ENCODE assay signal across 20 cellular contexts in genomic region chr20:25340380-25340779, GRCh38.
A peak's percentile ranks its signal among the peaks of the same experiment; 100 is the strongest.
DNase-seq lines count a peak whose midpoint lies in the region; ATAC-seq and TF ChIP-seq lines count a peak whose summit lies in the region.
"Had no signal": no experiment of that assay in that cellular context is flagged by ENCODE, and none has a peak within 500 bp of the region (broad histone marks: within the 10 kb centered on the region; RNA-seq: fewer than 3 reads in every experiment).

No MANE protein-coding gene starts in this region.

- TF ChIP-seq CTCF in GM13976 (IDR thresholded peaks at IDR 0.05; ENCODE audit: borderline replicate concordance, control extremely low read depth, extremely low read depth, insufficient read depth, missing control alignments) (no peak), VCaP (conservative IDR thresholded peaks at IDR 0.05) (no peak)

- peaks cover 31% of the 10 kb centered on the region for H3K4me1 Mint-ChIP-seq in stimulated activated effector memory CD8-positive, alpha-beta T cell treated with anti-CD3 and anti-CD28 coated beads, Interleukin-12 subunit alpha, Interleukin-12 subunit beta, amount 100 ng/mL, for 72 hours

- ATAC-seq in stimulated activated effector memory CD8-positive, alpha-beta T cell treated with anti-CD3 and anti-CD28 coated beads, Interleukin-12 subunit alpha, Interleukin-12 subunit beta, amount 100 ng/mL, for 72 hours, result no peak
- ATAC-seq: GM12878, Panc1, T-cell had no signal

- peak overlapping the region; percentile 86 for H3K27ac ChIP-seq in VCaP

- no peak overlapping the region for H3K4me3 Mint-ChIP-seq in stimulated activated effector memory CD8-positive, alpha-beta T cell treated with anti-CD3 and anti-CD28 coated beads, Interleukin-12 subunit alpha, Interleukin-12 subunit beta, amount 100 ng/mL, for 72 hours
- H3K4me3 Mint-ChIP-seq: CD4-positive, alpha-beta memory T cell; T-cell had no signal

- no peaks in the 10 kb centered on the region for H3K36me3 Mint-ChIP-seq in stimulated activated effector memory CD8-positive, alpha-beta T cell treated with anti-CD3 and anti-CD28 coated beads, Interleukin-12 subunit alpha, Interleukin-12 subunit beta, amount 100 ng/mL, for 72 hours

- H3K27ac Mint-ChIP-seq in stimulated activated effector memory CD8-positive, alpha-beta T cell treated with anti-CD3 and anti-CD28 coated beads, Interleukin-12 subunit alpha, Interleukin-12 subunit beta, amount 100 ng/mL, for 72 hours, result peak overlapping the region; percentile 34
- H3K27ac Mint-ChIP-seq: T-cell had no signal

- in situ Hi-C loops in GM13976 (cut with MboI; ENCODE audit: low sequenced_read_pairs, unreplicated experiment), result no loop called here

- no peaks in the 10 kb centered on the region for H3K9me3 Mint-ChIP-seq in stimulated activated effector memory CD8-positive, alpha-beta T cell treated with anti-CD3 and anti-CD28 coated beads, Interleukin-12 subunit alpha, Interleukin-12 subunit beta, amount 100 ng/mL, for 72 hours

- DNase-seq in GM13976 (ENCODE audit: low spot score), result peak; percentile 4
- peak; percentile 49 for DNase-seq in NCI-H146 (lab: John Stamatoyannopoulos, UW)
- no peak for DNase-seq in stimulated activated effector memory CD8-positive, alpha-beta T cell treated with anti-CD3 and anti-CD28 coated beads, Interleukin-12 subunit alpha, Interleukin-12 subunit beta, amount 100 ng/mL, for 72 hours (ENCODE audit: low spot score in 2 of 2)
- DNase-seq in NCI-H128 (lab: John Stamatoyannopoulos, UW; ENCODE audit: unreplicated experiment), result no peak
- no peak for DNase-seq in NCI-H2081 treated with DMSO at 0.1 percent for 48 hours (lab: John Stamatoyannopoulos, UW)
- DNase-seq in DMS153 (lab: John Stamatoyannopoulos, UW), result no peak
- DNase-seq: BE2C; CD4-positive, alpha-beta memory T cell; DND-41; GDM1; MV-4-11; NCI-H1694; NCI-H446 treated with DMSO at 0.1 percent for 48 hours; NCI-H82; SHP77; SK-N-SH; T-cell had no signal

Comparison
In these comparisons a context has a peak if more than half of its experiments do, and no peak if none do; other contexts are left out.
1. DNase-seq: peak in GM13976 (single experiment) and NCI-H146 (single experiment); none in stimulated activated effector memory CD8-positive, alpha-beta T cell treated with anti-CD3 and anti-CD28 coated beads, Interleukin-12 subunit alpha, Interleukin-12 subunit beta, amount 100 ng/mL, for 72 hours (0 of 2), NCI-H128 (single experiment), NCI-H2081 treated with DMSO at 0.1 percent for 48 hours (single experiment) and DMS153 (single experiment).